Comparison of ENCODE assay signal across 27 cellular contexts in genomic region chr3:70558955-70559354, GRCh38.
"Had no signal": no experiment of that assay in that cellular context is flagged by ENCODE, and none has a peak within 500 bp of the region (broad histone marks: within the 10 kb centered on the region; RNA-seq: fewer than 3 reads in every experiment).

No MANE protein-coding gene starts in this region.

- ATAC-seq: naive thymus-derived CD8-positive, alpha-beta T cell; natural killer cell treated with Interleukin-12 subunit alpha and Interleukin-12 subunit beta and Interleukin-15 and Interleukin-18, amount 100 ng/mL, for 72 hours; pancreas; psoas muscle; right cardiac atrium; right lobe of liver; stimulated activated effector memory CD8-positive, alpha-beta T cell treated with anti-CD3 and anti-CD28 coated beads, Interleukin-12 subunit alpha, Interleukin-12 subunit beta, amount 100 ng/mL, for 72 hours had no signal

- H3K27me3 Mint-ChIP-seq: naive thymus-derived CD8-positive, alpha-beta T cell; progenitor cell of endocrine pancreas had no signal

- H3K4me1 Mint-ChIP-seq: nephron progenitor cell; neural crest cell; stimulated activated effector memory CD8-positive, alpha-beta T cell treated with anti-CD3 and anti-CD28 coated beads, Interleukin-12 subunit alpha, Interleukin-12 subunit beta, amount 100 ng/mL, for 72 hours had no signal

- H3K36me3 ChIP-seq: neutrophil, pancreas, right lobe of liver, sigmoid colon, stomach, thoracic aorta, thyroid gland, tibial nerve, upper lobe of left lung, vagina had no signal

- H3K27me3 ChIP-seq: neutrophil, pancreas, right lobe of liver, sigmoid colon, stomach, thyroid gland, tibial nerve, upper lobe of left lung, vagina had no signal

- H3K4me3 ChIP-seq: pancreas, psoas muscle, right lobe of liver, sigmoid colon, stomach, thoracic aorta, thyroid gland, tibial nerve, upper lobe of left lung, vagina had no signal

- H3K36me3 Mint-ChIP-seq: stimulated activated effector memory CD8-positive, alpha-beta T cell treated with anti-CD3 and anti-CD28 coated beads, Interleukin-12 subunit alpha, Interleukin-12 subunit beta, amount 100 ng/mL, for 72 hours had no signal

- H3K4me1 ChIP-seq: pancreas, psoas muscle, right lobe of liver, sigmoid colon, stomach, thyroid gland, tibial nerve, upper lobe of left lung, vagina had no signal

- H3K27ac ChIP-seq: neutrophil, pancreas, psoas muscle, right lobe of liver, sigmoid colon, stomach, thoracic aorta, thyroid gland, tibial nerve, upper lobe of left lung, vagina had no signal

- H3K9me3 ChIP-seq: neutrophil, pancreas, psoas muscle, right lobe of liver, sigmoid colon, thyroid gland, upper lobe of left lung, vagina had no signal

- H3K9me3 Mint-ChIP-seq: nephron progenitor cell; stimulated activated effector memory CD8-positive, alpha-beta T cell treated with anti-CD3 and anti-CD28 coated beads, Interleukin-12 subunit alpha, Interleukin-12 subunit beta, amount 100 ng/mL, for 72 hours; stimulated activated naive CD8-positive, alpha-beta T cell treated with anti-CD3 and anti-CD28 coated beads, Interleukin-15, Interleukin-2, amounts not matched to agents 100 ng/mL and 50 ng/mL, for 24 hours had no signal

- H3K4me3 Mint-ChIP-seq: naive thymus-derived CD8-positive, alpha-beta T cell; natural killer cell treated with Interleukin-12 subunit alpha and Interleukin-12 subunit beta and Interleukin-15 and Interleukin-18, amount 100 ng/mL, for 72 hours; nephron progenitor cell; neural crest cell; stimulated activated effector memory CD8-positive, alpha-beta T cell treated with anti-CD3 and anti-CD28 coated beads, Interleukin-12 subunit alpha, Interleukin-12 subunit beta, amount 100 ng/mL, for 72 hours; stimulated activated naive CD8-positive, alpha-beta T cell treated with anti-CD3 and anti-CD28 coated beads, Interleukin-15, Interleukin-2, amounts not matched to agents 100 ng/mL and 50 ng/mL, for 24 hours had no signal

- DNase-seq: naive thymus-derived CD8-positive, alpha-beta T cell; nephron progenitor cell; nucleus accumbens; pancreas; psoas muscle; right cardiac atrium; right lobe of liver; sigmoid colon; small intestine; stimulated activated CD4-positive, alpha-beta T cell treated with anti-CD3 and anti-CD28 coated beads, Interleukin-15, amount 100 ng/mL, for 24 hours; stimulated activated CD4-positive, alpha-beta T cell treated with anti-CD3 and anti-CD28 coated beads, Interleukin-2, amount 100 ng/mL, for 24 hours; stimulated activated CD4-positive, alpha-beta T cell treated with anti-CD3 and anti-CD28 coated beads, Interleukin-2, amount 100 ng/mL, for 48 hours; stimulated activated CD4-positive, alpha-beta T cell treated with anti-CD3 and anti-CD28 coated beads, Interleukin-4, amount 100 ng/mL, for 24 hours; stimulated activated naive CD4-positive, alpha-beta T cell treated with Interleukin-2 at 50 U/mL for 16 hours; stomach; thyroid gland; trophoblast cell; upper lobe of left lung had no signal

- H3K27ac Mint-ChIP-seq: naive thymus-derived CD8-positive, alpha-beta T cell; natural killer cell treated with Interleukin-12 subunit alpha and Interleukin-12 subunit beta and Interleukin-15 and Interleukin-18, amount 100 ng/mL, for 72 hours; nephron progenitor cell; progenitor cell of endocrine pancreas; stimulated activated effector memory CD8-positive, alpha-beta T cell treated with anti-CD3 and anti-CD28 coated beads, Interleukin-12 subunit alpha, Interleukin-12 subunit beta, amount 100 ng/mL, for 72 hours; stimulated activated naive CD8-positive, alpha-beta T cell treated with anti-CD3 and anti-CD28 coated beads, Interleukin-15, Interleukin-2, amounts not matched to agents 100 ng/mL and 50 ng/mL, for 24 hours had no signal
